In genomic region chr22:47558828-47559700, GRCh38 we compare ENCODE assay signal across 23 cellular contexts.
"Had no signal": no experiment of that assay in that cellular context is flagged by ENCODE, and none has a peak within 500 bp of the region (broad histone marks: within the 10 kb centered on the region; RNA-seq: fewer than 3 reads in every experiment).

No MANE protein-coding gene starts in this region.

- ATAC-seq: activated CD4-positive, alpha-beta T cell treated with anti-CD3 and anti-CD28 coated beads for 36 hours; activated T-cell treated with anti-CD3 and anti-CD28 coated beads, Interleukin-2, amount 50 U/mL, for 72 hours had no signal

- H3K4me3 ChIP-seq: breast epithelium, MG63, Peyer's patch, SJCRH30 had no signal

- H3K9me3 ChIP-seq: breast epithelium, MG63, Peyer's patch, SJCRH30, SK-N-SH had no signal

- H3K4me2 ChIP-seq: SK-N-SH had no signal

- H3K9ac ChIP-seq: SK-N-SH had no signal

- H3K27ac ChIP-seq: breast epithelium, Peyer's patch, RWPE1, SJCRH30, WERI-Rb-1 had no signal

- DNase-seq: activated CD4-positive, alpha-beta memory T cell treated with anti-CD3 and anti-CD28 coated beads, Interleukin-2, amount 10 ng/mL, durations not matched to agents 7 days and 5 days; activated CD4-positive, alpha-beta T cell treated with anti-CD3 and anti-CD28 coated beads for 36 hours; activated CD4-positive, alpha-beta T cell treated with anti-CD3 and anti-CD28 coated beads, Interleukin-2, amount 50 U/mL, for 1 hour; activated naive CD4-positive, alpha-beta T cell; activated T-cell treated with anti-CD3 and anti-CD28 coated beads, Interleukin-2, amount 50 U/mL, for 72 hours; aorta; MG63; MV-4-11; NCI-H1092 treated with DMSO at 0.1 percent for 48 hours; NCI-H1417 treated with DMSO at 0.1 percent for 48 hours; NCI-H187; NCI-H2081; NCI-H510A treated with DMSO at 0.1 percent for 48 hours; NCI-H69; NK-92 treated with Interleukin-12 subunit alpha and Interleukin-12 subunit beta, amount 100 ng/mL, for 24 hours; Peyer's patch; Right ventricle myocardium superior; SJCRH30; SK-N-SH; T-helper 1 cell; WERI-Rb-1 had no signal

- H3K27me3 ChIP-seq: MG63, Peyer's patch, SJCRH30 had no signal

- H3K4me1 ChIP-seq: breast epithelium, Peyer's patch, SJCRH30 had no signal

- H3K36me3 ChIP-seq: breast epithelium, MG63, Peyer's patch, SJCRH30, WERI-Rb-1 had no signal
